Comparison of ENCODE assay signal across 10 cellular contexts in the genomic region with DNA sequence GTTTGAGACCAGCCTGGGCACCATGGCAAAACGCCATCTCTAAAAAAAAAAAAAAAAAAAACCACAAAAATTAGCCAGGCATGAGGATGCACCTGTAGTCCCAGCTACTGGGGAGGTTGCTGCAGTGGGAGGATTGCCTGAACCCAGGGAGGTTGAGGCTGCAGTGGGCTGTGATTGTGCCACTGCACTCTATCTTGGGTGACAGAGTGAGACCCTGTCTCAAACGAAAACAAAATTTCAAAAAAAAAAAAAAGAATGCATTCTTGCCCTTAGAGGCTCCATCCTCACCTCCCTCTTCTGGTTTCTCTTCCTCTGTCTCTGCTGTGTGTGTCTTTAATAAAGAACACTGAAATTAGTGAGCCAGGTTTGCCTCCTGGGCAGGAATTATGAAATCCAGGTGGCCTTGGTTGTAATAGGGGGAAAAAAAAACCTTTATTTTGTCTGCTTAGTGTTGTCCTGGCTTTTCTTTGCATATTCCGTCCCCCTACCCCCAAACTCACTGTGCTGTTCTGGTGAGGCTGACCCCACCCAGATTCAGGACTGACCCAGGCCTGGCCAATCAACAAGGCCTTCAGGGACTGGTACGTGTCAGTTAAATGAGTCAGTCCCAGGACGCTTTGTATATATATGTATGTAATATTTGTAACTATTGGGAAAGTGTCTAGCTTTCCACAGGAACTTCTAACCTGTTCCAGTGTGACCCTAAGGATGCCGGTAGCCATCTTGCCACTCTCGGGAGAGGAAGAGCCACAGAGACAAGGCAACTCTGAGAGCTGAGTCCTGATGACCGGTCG.
A peak's percentile ranks its signal among the peaks of the same experiment; 100 is the strongest.
DNase-seq lines count a peak whose midpoint lies in the region; ATAC-seq and TF ChIP-seq lines count a peak whose summit lies in the region.
"Had no signal": no experiment of that assay in that cellular context is flagged by ENCODE, and none has a peak within 500 bp of the region (broad histone marks: within the 10 kb centered on the region; RNA-seq: fewer than 3 reads in every experiment).

No MANE protein-coding gene starts in this region.

- no peaks in the 10 kb centered on the region for H3K9me3 Mint-ChIP-seq in Caco-2 (ENCODE audit: unreplicated experiment)

- H3K36me3 ChIP-seq in Caco-2 (ENCODE audit: control insufficient read depth, insufficient read depth, low read length) (no peaks in the 10 kb centered on the region), hepatocyte (replicated peaks; ENCODE audit: insufficient read depth, low read depth) (no peaks in the 10 kb centered on the region)
- H3K36me3 ChIP-seq: colonic mucosa had no signal

- no peaks in the 10 kb centered on the region for H4K20me1 ChIP-seq in hepatocyte (ENCODE audit: insufficient read depth, poor library complexity, severe bottlenecking)

- H3K27me3 ChIP-seq in Caco-2 (replicated peaks; ENCODE audit: control insufficient read depth, insufficient read depth, low read length) (no peaks in the 10 kb centered on the region), hepatocyte (no peaks in the 10 kb centered on the region)
- H3K27me3 ChIP-seq: colonic mucosa had no signal

- DNase-seq in Caco-2 (no peak), T-helper 17 cell (no peak), hepatocyte (ENCODE audit: low spot score) (no peak), NCI-H1436 (lab: John Stamatoyannopoulos, UW) (no peak)
- no peak for DNase-seq in stimulated activated CD4-positive, alpha-beta T cell treated with anti-CD3 and anti-CD28 coated beads, Interleukin-1b, Interleukin-23, amount 100 ng/mL, for 48 hours
- DNase-seq: colonic mucosa, NCI-H2227 treated with DMSO at 0.1 percent for 48 hours had no signal

- H3K27me3 Mint-ChIP-seq in Caco-2 (ENCODE audit: insufficient read depth, unreplicated experiment) (no peaks in the 10 kb centered on the region), T-helper 17 cell (no peaks in the 10 kb centered on the region)

- H3K4me2 ChIP-seq in hepatocyte, result no peak overlapping the region

- CTCF ChIA-PET in Caco-2 (lab: Charles Lee), result interaction anchor here (1.0 kb wide), 1 partner anchor 129 kb away, joined by 4 read pairs; no protein-coding TSS in a partner anchor

- no TSS peak for BruUV-seq in Caco-2 (replicated peaks; lab: Mats Ljungman, UMichigan)

- H2AFZ ChIP-seq in hepatocyte, result no peak overlapping the region

- POLR2A ChIA-PET in Caco-2 (lab: Charles Lee), result no interaction called here

- 83% methylated on average over 8 of the region's 9 CpGs for WGBS in hepatocyte (ENCODE audit: low lambda C conversion rate, missing lambda C conversion rate)

- H3K79me2 ChIP-seq in hepatocyte, result no peaks in the 10 kb centered on the region

- intact Hi-C loops in Caco-2 (cut with micrococcal nuclease; ENCODE audit: unreplicated experiment), result loop anchor here (10.0 kb wide), 1 partner anchor 234 kb away; no protein-coding TSS in a partner anchor

- H3K36me3 Mint-ChIP-seq in Caco-2 (ENCODE audit: insufficient read depth, unreplicated experiment), result peaks cover 4% of the 10 kb centered on the region
- peaks cover 3% of the 10 kb centered on the region for H3K36me3 Mint-ChIP-seq in T-helper 17 cell (ENCODE audit: low read depth)

- H3K9me3 ChIP-seq in Caco-2, result no peaks in the 10 kb centered on the region
- H3K9me3 ChIP-seq in T-helper 17 cell (ENCODE audit: control insufficient read depth, low read length, poor library complexity, severe bottlenecking), result no peaks in the 10 kb centered on the region
- no peaks in the 10 kb centered on the region for H3K9me3 ChIP-seq in hepatocyte (ENCODE audit: low read depth)
- H3K9me3 ChIP-seq: colonic mucosa had no signal

- TF ChIP-seq CTCF in Caco-2 (IDR thresholded peaks at IDR 0.05; ENCODE audit: insufficient read depth in 1 of 2, low read depth in 1 of 2, low read length in 1 of 2, severe bottlenecking in 1 of 2, unreplicated experiment in 1 of 2), result no peak
- no peak for TF ChIP-seq CTCF in hepatocyte (IDR thresholded peaks at IDR 0.05; ENCODE audit: poor library complexity)

- no peaks in the 10 kb centered on the region for H3K9me2 ChIP-seq in hepatocyte (replicated peaks; ENCODE audit: insufficient read depth)

- peaks cover 21% of the 10 kb centered on the region for H3K4me1 Mint-ChIP-seq in Caco-2 (ENCODE audit: low read depth, unreplicated experiment)
- peaks cover 7% of the 10 kb centered on the region for H3K4me1 Mint-ChIP-seq in T-helper 17 cell

- peak overlapping the region; percentile 5 for H3K27ac Mint-ChIP-seq in Caco-2 (ENCODE audit: unreplicated experiment)
- peak overlapping the region; percentile 76 for H3K27ac Mint-ChIP-seq in T-helper 17 cell

- H3K4me3 ChIP-seq in Caco-2 (ENCODE audit: low read depth, low read length) (no peak overlapping the region), hepatocyte (no peak overlapping the region)
- H3K4me3 ChIP-seq: colonic mucosa had no signal

- H3K4me3 Mint-ChIP-seq in Caco-2 (ENCODE audit: unreplicated experiment) (no peak overlapping the region), T-helper 17 cell (no peak overlapping the region)

- ATAC-seq in HG03354 (IDR thresholded peaks at IDR 0.05; ENCODE audit: poor library complexity, severe bottlenecking, unreplicated experiment) (peak; percentile 48), T-helper 17 cell (peak; percentile 28), HG03378 (IDR thresholded peaks at IDR 0.05; ENCODE audit: unreplicated experiment) (no peak), HG03135 (IDR thresholded peaks at IDR 0.05; ENCODE audit: unreplicated experiment) (no peak)

- H3K4me1 ChIP-seq in Caco-2 (peaks cover 53% of the 10 kb centered on the region), hepatocyte (ENCODE audit: insufficient read depth) (peaks cover 11% of the 10 kb centered on the region)

- peak overlapping the region; percentile 8 for H3K27ac ChIP-seq in hepatocyte

Comparison
In these comparisons a context has a peak if more than half of its experiments do, and no peak if none do; other contexts are left out.
1. ATAC-seq: peak in HG03354 (single experiment) and T-helper 17 cell (single experiment); none in HG03378 (single experiment) and HG03135 (single experiment).